In the genomic region with DNA sequence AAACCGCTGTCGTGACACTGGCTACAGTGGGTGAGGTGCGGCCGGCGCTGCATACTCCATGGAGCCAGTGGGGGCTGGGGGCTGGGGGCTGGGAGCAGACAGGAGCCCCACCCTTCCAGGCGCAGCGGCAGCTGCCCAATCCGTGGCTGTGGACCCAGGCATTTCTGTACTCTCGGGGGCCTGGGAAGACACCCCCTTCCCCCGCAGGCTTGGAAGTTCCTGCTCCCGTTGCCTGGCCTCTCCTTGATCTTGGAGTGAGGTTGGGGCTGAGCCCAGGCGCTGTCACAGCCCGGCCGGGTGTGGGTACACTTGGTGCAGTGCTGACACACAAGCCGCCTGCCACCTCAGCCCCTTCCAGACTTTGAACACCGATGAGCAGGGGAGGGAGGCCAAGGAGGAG, we compare ENCODE assay signal across 36 cellular contexts. TPM values are rescaled to one million over a fixed set of nuclear protein-coding genes. Genes with fewer than 3 reads are reported as not detected.
"Had no signal": no experiment of that assay in that cellular context is flagged by ENCODE, and none has a peak within 500 bp of the region (broad histone marks: within the 10 kb centered on the region; RNA-seq: fewer than 3 reads in every experiment).

No MANE protein-coding gene starts in this region.

- H3K4me3 Mint-ChIP-seq: activated B cell treated with CpG ODN at 0.5 μM for 24 hours; activated CD4-positive, alpha-beta memory T cell treated with anti-CD3 and anti-CD28 coated beads, Interleukin-2, amount 10 ng/mL, durations not matched to agents 7 days and 5 days; activated CD8-positive, alpha-beta memory T cell treated with anti-CD3 and anti-CD28 coated beads, Interleukin-2, amount 10 ng/mL, durations not matched to agents 7 days and 5 days; activated naive CD8-positive, alpha-beta T cell treated with anti-CD3 and anti-CD28 coated beads for 36 hours; activated T-cell treated with anti-CD3 and anti-CD28 coated beads, Interleukin-2, amount 50 U/mL, for 72 hours; activated T-helper 17 cell treated with anti-CD3 and anti-CD28 coated beads, Interleukin-2, amount 50 U/mL, for 72 hours had no signal

- H3K9me3 ChIP-seq: ascending aorta, MG63, Peyer's patch had no signal

- H3K4me1 ChIP-seq: Peyer's patch had no signal

- H3K4me1 Mint-ChIP-seq: activated B cell treated with CpG ODN at 0.5 μM for 24 hours; activated CD4-positive, alpha-beta memory T cell treated with anti-CD3 and anti-CD28 coated beads, Interleukin-2, amount 10 ng/mL, durations not matched to agents 7 days and 5 days; activated CD8-positive, alpha-beta memory T cell treated with anti-CD3 and anti-CD28 coated beads, Interleukin-2, amount 10 ng/mL, durations not matched to agents 7 days and 5 days; activated naive CD8-positive, alpha-beta T cell treated with anti-CD3 and anti-CD28 coated beads for 36 hours; activated T-helper 17 cell treated with anti-CD3 and anti-CD28 coated beads, Interleukin-2, amount 50 U/mL, for 72 hours had no signal

- H3K9me3 Mint-ChIP-seq: activated naive CD8-positive, alpha-beta T cell treated with anti-CD3 and anti-CD28 coated beads for 36 hours had no signal

- H3K27ac Mint-ChIP-seq: activated B cell treated with CpG ODN at 0.5 μM for 24 hours; activated CD4-positive, alpha-beta memory T cell treated with anti-CD3 and anti-CD28 coated beads, Interleukin-2, amount 10 ng/mL, durations not matched to agents 7 days and 5 days; activated CD8-positive, alpha-beta memory T cell treated with anti-CD3 and anti-CD28 coated beads, Interleukin-2, amount 10 ng/mL, durations not matched to agents 7 days and 5 days; activated naive CD8-positive, alpha-beta T cell treated with anti-CD3 and anti-CD28 coated beads for 36 hours; activated T-cell treated with anti-CD3 and anti-CD28 coated beads, Interleukin-2, amount 50 U/mL, for 72 hours; activated T-helper 17 cell treated with anti-CD3 and anti-CD28 coated beads, Interleukin-2, amount 50 U/mL, for 72 hours had no signal

- H3K36me3 Mint-ChIP-seq: activated CD8-positive, alpha-beta memory T cell treated with anti-CD3 and anti-CD28 coated beads, Interleukin-2, amount 10 ng/mL, durations not matched to agents 7 days and 5 days had no signal

- H3K36me3 ChIP-seq: ascending aorta, cardiac muscle cell, MG63, Peyer's patch had no signal

- H3K27ac ChIP-seq: ascending aorta, cardiac muscle cell, Peyer's patch, VCaP had no signal

- ATAC-seq: activated CD8-positive, alpha-beta memory T cell treated with anti-CD3 and anti-CD28 coated beads, Interleukin-2, amount 10 ng/mL, durations not matched to agents 7 days and 5 days; activated T-cell treated with anti-CD3 and anti-CD28 coated beads, Interleukin-2, amount 50 U/mL, for 72 hours; activated T-helper 17 cell treated with anti-CD3 and anti-CD28 coated beads, Interleukin-2, amount 50 U/mL, for 72 hours; PC-3 had no signal

- DNase-seq: activated B cell treated with CpG ODN at 0.5 μM for 24 hours; activated CD4-positive, alpha-beta memory T cell treated with anti-CD3 and anti-CD28 coated beads, Interleukin-2, amount 10 ng/mL, durations not matched to agents 7 days and 5 days; activated CD4-positive, alpha-beta T cell treated with anti-CD3 and anti-CD28 coated beads for 48 hours; activated CD4-positive, CD25-positive, alpha-beta regulatory T cell treated with anti-CD3 and anti-CD28 coated beads, Interleukin-2, amount 50 U/mL, for 72 hours; activated CD8-positive, alpha-beta memory T cell treated with anti-CD3 and anti-CD28 coated beads for 24 hours; activated CD8-positive, alpha-beta memory T cell treated with anti-CD3 and anti-CD28 coated beads, Interleukin-2, amount 10 ng/mL, durations not matched to agents 7 days and 5 days; activated CD8-positive, alpha-beta memory T cell treated with anti-CD3 and anti-CD28 coated beads, Interleukin-2, amount 50 U/mL, for 48 hours; activated effector memory CD4-positive, alpha-beta T cell treated with anti-CD3 and anti-CD28 coated beads, Interleukin-2, amount 50 U/mL, for 16 hours; activated naive CD4-positive, alpha-beta T cell; activated naive CD4-positive, alpha-beta T cell treated with anti-CD3 and anti-CD28 coated beads, Interleukin-2, amount 50 U/mL, for 16 hours; activated naive CD8-positive, alpha-beta T cell treated with anti-CD3 and anti-CD28 coated beads for 36 hours; activated T-cell treated with anti-CD3 and anti-CD28 coated beads, Interleukin-2, amount 50 U/mL, for 72 hours; amniotic stem cell; Karpas-422; KBM-7; MG63; NCI-H1048; NCI-H1105 treated with DMSO at 0.1 percent for 48 hours; NCI-H1436; NCI-H1694 treated with DMSO at 0.1 percent for 48 hours; NCI-H2029; NCI-H345; NCI-H524 treated with DMSO at 0.1 percent for 48 hours; NK-92 treated with Interleukin-12 subunit alpha and Interleukin-12 subunit beta, amount 100 ng/mL, for 24 hours; PC-3; Peyer's patch; RPMI8226; SW 1271; T-helper 1 cell; T-helper 2 cell; T-helper 9 cell had no signal

- H3K4me3 ChIP-seq: ascending aorta, cardiac muscle cell, MG63, Peyer's patch had no signal

- H3K27me3 ChIP-seq: ascending aorta, cardiac muscle cell, MG63, Peyer's patch had no signal

RNA-seq across cellular contexts. Expression of a gene that starts 27.7 kb away (rescaled TPM):
- total RNA-seq: activated B cell treated with CpG ODN at 0.5 μM for 24 hours; activated CD4-positive, alpha-beta memory T cell treated with anti-CD3 and anti-CD28 coated beads, Interleukin-2, amount 10 ng/mL, durations not matched to agents 7 days and 5 days; activated naive CD8-positive, alpha-beta T cell treated with anti-CD3 and anti-CD28 coated beads for 36 hours; activated T-cell treated with anti-CD3 and anti-CD28 coated beads, Interleukin-2, amount 50 U/mL, for 72 hours; activated T-helper 17 cell treated with anti-CD3 and anti-CD28 coated beads, Interleukin-2, amount 50 U/mL, for 72 hours; cardiac muscle cell; NCI-H460; PC-3 had no signal
